In genomic region chr20:57620274-57620990, GRCh38 we compare ENCODE assay signal across 9 cellular contexts. TPM values are rescaled to one million over a fixed set of nuclear protein-coding genes. Genes with fewer than 3 reads are reported as not detected.
DNase-seq lines count a peak whose midpoint lies in the region; ATAC-seq lines count a peak whose summit lies in the region.
"Had no signal": no experiment of that assay in that cellular context is flagged by ENCODE, and none has a peak within 500 bp of the region (broad histone marks: within the 10 kb centered on the region; RNA-seq: fewer than 3 reads in every experiment).

ZBP1 (minus strand) TSS chr20:57620426; CDS start chr20:57620295, 131 bp downstream.

- H3K4me3 Mint-ChIP-seq in activated CD8-positive, alpha-beta memory T cell treated with anti-CD3 and anti-CD28 coated beads, Interleukin-2, amount 10 ng/mL, durations not matched to agents 7 days and 5 days = peak within 1 kb of the TSS; percentile 88
- H3K4me3 Mint-ChIP-seq in immature natural killer cell = peak within 1 kb of the TSS; percentile 87 to 95 (median 94)
- H3K4me3 Mint-ChIP-seq: nephron had no signal

- H3K27me3 Mint-ChIP-seq in activated CD8-positive, alpha-beta memory T cell treated with anti-CD3 and anti-CD28 coated beads, Interleukin-2, amount 10 ng/mL, durations not matched to agents 7 days and 5 days = peaks cover 3% of the 10 kb centered on the region
- peaks cover 18 to 34% (median 20%) of the 10 kb centered on the region in 3 donors for H3K27me3 Mint-ChIP-seq in immature natural killer cell (ENCODE audit: low read depth in 3 of 3)

- H3K36me3 Mint-ChIP-seq in activated CD8-positive, alpha-beta memory T cell treated with anti-CD3 and anti-CD28 coated beads, Interleukin-2, amount 10 ng/mL, durations not matched to agents 7 days and 5 days = peaks cover 29% of the 10 kb centered on the region
- peaks cover 7 to 15% (median 14%) of the 10 kb centered on the region in 3 donors for H3K36me3 Mint-ChIP-seq in immature natural killer cell

- peak; percentile 41 for ATAC-seq in activated CD8-positive, alpha-beta memory T cell treated with anti-CD3 and anti-CD28 coated beads, Interleukin-2, amount 10 ng/mL, durations not matched to agents 7 days and 5 days
- peak; percentile 50 for ATAC-seq in HG02943 (IDR thresholded peaks at IDR 0.05; ENCODE audit: low read depth, unreplicated experiment)

- peaks cover 5% of the 10 kb centered on the region for H3K9me3 Mint-ChIP-seq in activated CD8-positive, alpha-beta memory T cell treated with anti-CD3 and anti-CD28 coated beads, Interleukin-2, amount 10 ng/mL, durations not matched to agents 7 days and 5 days (ENCODE audit: low read depth)
- peaks cover 0 to 5% (median under 1%) of the 10 kb centered on the region in 6 donors for H3K9me3 Mint-ChIP-seq in immature natural killer cell

- CTCF ChIA-PET in activated CD8-positive, alpha-beta memory T cell treated with anti-CD3 and anti-CD28 coated beads, Interleukin-2, amount 10 ng/mL, durations not matched to agents 7 days and 5 days (lab: Charles Lee) = interaction anchor here (1.2 to 16.0 kb wide), 10 partner anchors 9 to 1031 kb away, joined by 3 to 176 read pairs (median 12); partner anchors contain the start of genes RBM38 and STX16

- DNase-seq in activated CD8-positive, alpha-beta memory T cell treated with anti-CD3 and anti-CD28 coated beads, Interleukin-2, amount 10 ng/mL, durations not matched to agents 7 days and 5 days = peak; percentile 88
- no peak for DNase-seq in activated CD8-positive, alpha-beta memory T cell treated with anti-CD3 and anti-CD28 coated beads, Interleukin-2, amount 50 U/mL, for 48 hours
- DNase-seq in T-helper 1 cell (peak in 3 of 5 donors; percentile 45 to 85 (median 47)), immature natural killer cell (peak; percentile 82), putamen (ENCODE audit: low spot score) (no peak), NCI-H1092 (lab: John Stamatoyannopoulos, UW) (no peak), GOT3 (lab: John Stamatoyannopoulos, UW) (no peak)

- H3K4me1 Mint-ChIP-seq in activated CD8-positive, alpha-beta memory T cell treated with anti-CD3 and anti-CD28 coated beads, Interleukin-2, amount 10 ng/mL, durations not matched to agents 7 days and 5 days = peaks cover 61% of the 10 kb centered on the region
- H3K4me1 Mint-ChIP-seq in immature natural killer cell = peaks cover 63 to 69% of the 10 kb centered on the region in 2 donors

- H3K27ac Mint-ChIP-seq in activated CD8-positive, alpha-beta memory T cell treated with anti-CD3 and anti-CD28 coated beads, Interleukin-2, amount 10 ng/mL, durations not matched to agents 7 days and 5 days = peak within 1 kb of the TSS; percentile 98
- H3K27ac Mint-ChIP-seq in immature natural killer cell = peak within 1 kb of the TSS; percentile 95 to 100 (median 98)

RNA-seq across cellular contexts. Expression of gene ZBP1, which starts in this region (rescaled TPM):
- total RNA-seq in activated CD8-positive, alpha-beta memory T cell treated with anti-CD3 and anti-CD28 coated beads, Interleukin-2, amount 10 ng/mL, durations not matched to agents 7 days and 5 days = 10 to 100 TPM; 22.9 to 56.8 TPM
- 10 to 100 TPM; 29.0 to 43.5 (median 32.2) TPM for polyA plus RNA-seq in immature natural killer cell

Comparison
In these comparisons a context has a peak if more than half of its experiments do, and no peak if none do; other contexts are left out.
1. DNase-seq: peak in activated CD8-positive, alpha-beta memory T cell treated with anti-CD3 and anti-CD28 coated beads, Interleukin-2, amount 10 ng/mL, durations not matched to agents 7 days and 5 days (single experiment), T-helper 1 cell (3 of 5) and immature natural killer cell (3 of 3); none in activated CD8-positive, alpha-beta memory T cell treated with anti-CD3 and anti-CD28 coated beads, Interleukin-2, amount 50 U/mL, for 48 hours (single experiment), putamen (single experiment), NCI-H1092 (single experiment) and GOT3 (single experiment).